ENCODE assay signal across 2 cellular contexts in the genomic region with DNA sequence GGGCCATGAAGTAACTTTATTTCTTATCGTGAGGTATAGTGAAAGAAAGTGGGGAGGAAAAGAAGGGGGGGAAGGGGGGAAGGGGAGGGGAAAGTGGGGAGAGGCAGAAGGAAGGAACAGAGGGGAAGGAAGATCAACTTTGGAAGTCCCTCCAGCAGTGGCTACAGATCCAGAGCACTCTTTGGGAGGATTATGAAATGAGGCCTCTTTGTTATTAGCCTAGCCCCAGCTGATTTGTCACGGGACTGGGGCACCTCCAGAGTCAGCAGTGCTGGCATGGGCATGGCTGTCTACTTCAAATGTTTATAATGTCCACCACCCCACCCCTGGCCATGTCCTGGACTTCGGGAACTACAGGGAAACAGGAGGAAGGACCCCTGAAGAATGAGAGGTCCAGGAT.
TF ChIP-seq lines count a peak whose summit lies in the region.

No MANE protein-coding gene starts in this region.

TF ChIP-seq in K562, 482 proteins besides CTCF, POLR2A, EP300 and RAD21:
- TF ChIP-seq SLC30A9 (CRISPR knock-in tag; IDR thresholded peaks at IDR 0.05) (no peak), RFX5 (IDR thresholded peaks at IDR 0.05; ENCODE audit: low read depth, low read length) (no peak), HNRNPK (IDR thresholded peaks at IDR 0.05; ENCODE audit: low read depth, low read length, poor library complexity, severe bottlenecking) (peak; percentile 83), PCBP1 (IDR thresholded peaks at IDR 0.05; ENCODE audit: low read depth, low read length, poor library complexity, severe bottlenecking) (peak; percentile 87), ATF1 (CRISPR knock-in tag; IDR thresholded peaks at IDR 0.05) (no peak), ATF1 (tag; IDR thresholded peaks at IDR 0.05) (no peak), PCBP2 (IDR thresholded peaks at IDR 0.05; ENCODE audit: low read depth, low read length, poor library complexity, severe bottlenecking) (peak; percentile 93), CEBPB (tag; IDR thresholded peaks at IDR 0.05) (no peak)
- TF ChIP-seq, protein P1, sequence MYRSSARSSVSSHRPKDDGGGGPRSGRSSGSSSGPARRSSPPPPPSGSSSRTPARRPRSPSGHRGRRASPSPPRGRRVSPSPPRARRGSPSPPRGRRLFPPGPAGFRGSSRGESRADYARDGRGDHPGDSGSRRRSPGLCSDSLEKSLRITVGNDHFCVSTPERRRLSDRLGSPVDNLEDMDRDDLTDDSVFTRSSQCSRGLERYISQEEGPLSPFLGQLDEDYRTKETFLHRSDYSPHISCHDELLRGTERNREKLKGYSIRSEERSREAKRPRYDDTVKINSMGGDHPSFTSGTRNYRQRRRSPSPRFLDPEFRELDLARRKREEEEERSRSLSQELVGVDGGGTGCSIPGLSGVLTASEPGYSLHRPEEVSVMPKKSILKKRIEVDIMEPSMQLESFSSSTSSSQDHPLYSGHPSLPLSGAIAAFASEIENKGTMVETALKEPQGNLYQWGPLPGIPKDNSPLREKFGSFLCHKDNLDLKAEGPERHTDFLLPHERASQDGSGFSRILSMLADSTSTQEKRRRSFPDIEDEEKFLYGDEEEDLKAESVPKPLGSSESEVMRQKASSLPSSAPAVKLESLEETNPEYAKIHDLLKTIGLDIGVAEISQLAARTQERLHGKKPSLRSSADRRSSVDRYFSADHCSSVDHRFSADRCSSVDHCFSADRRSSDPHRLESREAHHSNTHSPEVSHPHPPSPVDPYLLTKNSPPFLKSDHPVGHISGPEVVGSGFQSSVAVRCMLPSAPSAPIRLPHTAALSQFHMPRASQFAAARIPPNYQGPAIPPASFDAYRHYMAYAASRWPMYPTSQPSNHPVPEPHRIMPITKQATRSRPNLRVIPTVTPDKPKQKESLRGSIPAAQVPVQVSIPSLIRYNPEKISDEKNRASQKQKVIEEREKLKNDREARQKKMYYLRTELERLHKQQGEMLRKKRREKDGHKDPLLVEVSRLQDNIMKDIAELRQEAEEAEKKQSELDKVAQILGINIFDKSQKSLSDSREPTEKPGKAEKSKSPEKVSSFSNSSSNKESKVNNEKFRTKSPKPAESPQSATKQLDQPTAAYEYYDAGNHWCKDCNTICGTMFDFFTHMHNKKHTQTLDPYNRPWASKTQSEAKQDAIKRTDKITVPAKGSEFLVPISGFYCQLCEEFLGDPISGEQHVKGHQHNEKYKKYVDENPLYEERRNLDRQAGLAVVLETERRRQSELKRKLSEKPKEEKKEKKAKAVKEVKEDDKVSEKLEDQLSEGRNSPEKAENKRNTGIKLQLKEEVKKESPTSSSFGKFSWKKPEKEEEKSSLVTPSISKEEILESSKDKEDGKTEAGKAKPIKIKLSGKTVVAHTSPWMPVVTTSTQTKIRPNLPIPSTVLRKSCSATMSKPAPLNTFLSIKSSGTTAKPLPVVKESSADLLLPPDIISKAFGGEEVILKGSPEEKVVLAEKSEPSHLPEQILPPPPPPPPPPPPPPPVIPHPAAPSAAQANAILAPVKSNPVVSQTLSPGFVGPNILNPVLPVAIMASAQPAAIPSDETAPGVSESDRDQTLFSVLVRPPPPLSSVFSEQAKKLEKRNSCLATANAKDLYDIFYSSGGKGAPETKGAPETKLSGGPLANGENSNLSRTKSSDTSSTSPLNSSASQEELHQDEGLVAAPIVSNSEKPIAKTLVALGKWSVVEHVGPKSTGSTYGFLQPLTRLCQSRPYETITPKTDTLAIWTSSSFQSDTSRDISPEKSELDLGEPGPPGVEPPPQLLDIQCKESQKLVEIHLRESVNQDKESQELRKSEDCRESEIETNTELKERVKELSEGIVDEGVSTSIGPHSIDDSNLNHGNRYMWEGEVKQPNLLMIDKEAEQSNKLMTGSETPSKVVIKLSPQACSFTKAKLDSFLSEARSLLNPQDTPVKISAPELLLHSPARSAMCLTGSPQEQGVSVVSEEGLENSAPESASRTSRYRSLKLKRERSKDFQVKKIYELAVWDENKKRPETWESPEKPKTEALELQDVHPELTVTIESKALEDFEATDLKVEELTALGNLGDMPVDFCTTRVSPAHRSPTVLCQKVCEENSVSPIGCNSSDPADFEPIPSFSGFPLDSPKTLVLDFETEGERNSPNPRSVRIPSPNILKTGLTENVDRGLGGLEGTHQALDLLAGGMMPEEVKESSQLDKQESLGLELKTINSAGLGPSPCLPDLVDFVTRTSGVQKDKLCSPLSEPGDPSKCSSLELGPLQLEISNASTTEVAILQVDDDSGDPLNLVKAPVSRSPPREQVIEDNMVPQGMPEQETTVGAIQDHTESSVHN (IDR thresholded peaks at IDR 0.05; ENCODE audit: borderline replicate concordance in 1 of 2, low read depth in 1 of 2): no peak
- TF ChIP-seq, protein P2, sequence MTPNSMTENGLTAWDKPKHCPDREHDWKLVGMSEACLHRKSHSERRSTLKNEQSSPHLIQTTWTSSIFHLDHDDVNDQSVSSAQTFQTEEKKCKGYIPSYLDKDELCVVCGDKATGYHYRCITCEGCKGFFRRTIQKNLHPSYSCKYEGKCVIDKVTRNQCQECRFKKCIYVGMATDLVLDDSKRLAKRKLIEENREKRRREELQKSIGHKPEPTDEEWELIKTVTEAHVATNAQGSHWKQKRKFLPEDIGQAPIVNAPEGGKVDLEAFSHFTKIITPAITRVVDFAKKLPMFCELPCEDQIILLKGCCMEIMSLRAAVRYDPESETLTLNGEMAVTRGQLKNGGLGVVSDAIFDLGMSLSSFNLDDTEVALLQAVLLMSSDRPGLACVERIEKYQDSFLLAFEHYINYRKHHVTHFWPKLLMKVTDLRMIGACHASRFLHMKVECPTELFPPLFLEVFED (CRISPR knock-in tag; conservative IDR thresholded peaks at IDR 0.05): no peak

TF ChIP-seq in HepG2, 621 proteins besides CTCF, POLR2A, EP300 and RAD21:
- peak; percentile 94 for TF ChIP-seq HNRNPK (IDR thresholded peaks at IDR 0.05; ENCODE audit: low read depth, low read length, poor library complexity, severe bottlenecking)
- peak; percentile 74 for TF ChIP-seq PCBP2 (optimal IDR thresholded peaks at IDR 0.05; ENCODE audit: low read depth, low read length, poor library complexity, severe bottlenecking)
- TF ChIP-seq, protein P3, sequence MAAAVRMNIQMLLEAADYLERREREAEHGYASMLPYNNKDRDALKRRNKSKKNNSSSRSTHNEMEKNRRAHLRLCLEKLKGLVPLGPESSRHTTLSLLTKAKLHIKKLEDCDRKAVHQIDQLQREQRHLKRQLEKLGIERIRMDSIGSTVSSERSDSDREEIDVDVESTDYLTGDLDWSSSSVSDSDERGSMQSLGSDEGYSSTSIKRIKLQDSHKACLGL (CRISPR knock-in tag; IDR thresholded peaks at IDR 0.05): no peak
- peak; percentile 85; the same call in 1 of the 2 replicates for TF ChIP-seq PCBP1 (IDR thresholded peaks at IDR 0.05; ENCODE audit: borderline replicate concordance, low read depth, low read length)
- TF ChIP-seq ETV5 (CRISPR knock-in tag; IDR thresholded peaks at IDR 0.05; ENCODE audit: borderline replicate concordance): no peak
TF ChIP-seq in HepG2: peak in this region for 3.
